23 cellular contexts compared by ENCODE assay signal in genomic region chr11:103043826-103044688, GRCh38.
"Had no signal": no experiment of that assay in that cellular context is flagged by ENCODE, and none has a peak within 500 bp of the region (broad histone marks: within the 10 kb centered on the region; RNA-seq: fewer than 3 reads in every experiment).

No MANE protein-coding gene starts in this region.

- H3K27ac ChIP-seq: dorsolateral prefrontal cortex, gastrocnemius medialis, heart left ventricle, ovary, sigmoid colon, thyroid gland had no signal

- DNase-seq: activated B cell treated with CpG ODN at 0.5 μM for 24 hours; activated CD4-positive, alpha-beta memory T cell treated with anti-CD3 and anti-CD28 coated beads, Interleukin-2, amount 10 ng/mL, durations not matched to agents 7 days and 5 days; activated CD4-positive, alpha-beta T cell treated with anti-CD3 and anti-CD28 coated beads for 48 hours; activated CD8-positive, alpha-beta memory T cell treated with anti-CD3 and anti-CD28 coated beads, Interleukin-2, amount 10 ng/mL, durations not matched to agents 7 days and 5 days; activated naive CD4-positive, alpha-beta T cell treated with Interleukin-2 at 50 U/mL for 16 hours; central memory CD4-positive, alpha-beta T cell; dorsolateral prefrontal cortex; gastrocnemius medialis; heart left ventricle; kidney glomerular epithelial cell; left ventricle myocardium superior; mesendoderm; natural killer cell; ovary; sigmoid colon; stimulated activated CD4-positive, alpha-beta T cell treated with anti-CD3 and anti-CD28 coated beads, Interleukin-1b, Interleukin-23, amount 100 ng/mL, for 48 hours; stimulated activated CD8-positive, alpha-beta memory T cell treated with anti-CD3 and anti-CD28 coated beads, Interleukin-4, amount 100 ng/mL, for 48 hours; stimulated activated naive CD4-positive, alpha-beta T cell treated with Interleukin-2 at 50 U/mL for 16 hours; T-helper 1 cell; T-helper 9 cell; thyroid gland had no signal

- FAIRE-seq: colon had no signal

- H3K4me3 ChIP-seq: dorsolateral prefrontal cortex, gastrocnemius medialis, heart left ventricle, ovary, sigmoid colon, thyroid gland had no signal

- H3K9me3 ChIP-seq: gastrocnemius medialis, heart left ventricle, ovary, sigmoid colon, thyroid gland had no signal

- ATAC-seq: activated CD8-positive, alpha-beta memory T cell treated with anti-CD3 and anti-CD28 coated beads, Interleukin-2, amount 10 ng/mL, durations not matched to agents 7 days and 5 days; activated T-helper 17 cell treated with anti-CD3 and anti-CD28 coated beads, Interleukin-2, amount 50 U/mL, for 72 hours; gastrocnemius medialis; heart left ventricle; left ventricle myocardium superior; natural killer cell had no signal

- H3K27me3 ChIP-seq: gastrocnemius medialis, ovary, sigmoid colon, thyroid gland had no signal

- H3K4me1 ChIP-seq: gastrocnemius medialis, heart left ventricle, sigmoid colon, thyroid gland had no signal

- H3K36me3 ChIP-seq: gastrocnemius medialis, heart left ventricle, ovary, sigmoid colon, thyroid gland had no signal
